ENCODE assay signal across 16 cellular contexts in genomic region chr2:105381119-105381668, GRCh38. TPM values are rescaled to one million over a fixed set of nuclear protein-coding genes. Genes with fewer than 3 reads are reported as not detected.
DNase-seq lines count a peak whose midpoint lies in the region; ATAC-seq and TF ChIP-seq lines count a peak whose summit lies in the region.
"Had no signal": no experiment of that assay in that cellular context is flagged by ENCODE, and none has a peak within 500 bp of the region (broad histone marks: within the 10 kb centered on the region; RNA-seq: fewer than 3 reads in every experiment).

No MANE protein-coding gene starts in this region.

- no peaks in the 10 kb centered on the region for H3K27me3 ChIP-seq in left ventricle myocardium inferior (ENCODE audit: low read depth)
- H3K27me3 ChIP-seq in sigmoid colon, result no peaks in the 10 kb centered on the region

- H3K36me3 ChIP-seq in left ventricle myocardium inferior (peaks cover 31% of the 10 kb centered on the region), sigmoid colon (peaks cover 9 to 71% (median 20%) of the 10 kb centered on the region in 4 donors)

- H3K4me1 ChIP-seq in left ventricle myocardium inferior (peaks cover 99% of the 10 kb centered on the region), sigmoid colon (peaks cover 0 to 16% (median 4%) of the 10 kb centered on the region in 4 donors)

- WGBS in sigmoid colon, 2 donors, result 81 to 90% methylated on average over 13 of the region's 13 CpGs

- H3K9me3 ChIP-seq in left ventricle myocardium inferior (replicated peaks), result no peaks in the 10 kb centered on the region
- no peaks in the 10 kb centered on the region for H3K9me3 ChIP-seq in sigmoid colon

- TF ChIP-seq EP300 in sigmoid colon (IDR thresholded peaks at IDR 0.05), result no peak

- no peak overlapping the region for H3K4me3 ChIP-seq in left ventricle myocardium inferior
- H3K4me3 ChIP-seq in sigmoid colon, result no peak overlapping the region
- H3K4me3 ChIP-seq: GM12878 had no signal

- H3K27ac ChIP-seq in left ventricle myocardium inferior (replicated peaks), result peak overlapping the region; percentile 85
- H3K27ac ChIP-seq in sigmoid colon, result peak overlapping the region in 3 of 4 donors; percentile 1 to 69 (median 42)
- H3K27ac ChIP-seq: 22Rv1 had no signal

- intact Hi-C loops in Right ventricle myocardium inferior (cut with DNase I) (no loop called here), left cardiac atrium (cut with DNase I) (no loop called here), left ventricle myocardium inferior (cut with micrococcal nuclease) (no loop called here), sigmoid colon (cut with DNase I) (no loop called here), posterior cingulate gyrus (cut with DNase I) (no loop called here)

- no peak for TF ChIP-seq POLR2A in sigmoid colon (IDR thresholded peaks at IDR 0.05)

- DNase-seq in Right ventricle myocardium inferior (ENCODE audit: missing footprints) (no peak), left cardiac atrium (no peak), left ventricle myocardium inferior (no peak), sigmoid colon (no peak), posterior cingulate gyrus (no peak), cerebellar nuclear complex (lab: John Stamatoyannopoulos, UW) (no peak)
- DNase-seq in activated naive CD4-positive, alpha-beta T cell treated with anti-CD3 and anti-CD28 coated beads, Interleukin-2, amount 50 U/mL, for 16 hours, result no peak
- DNase-seq: activated CD4-positive, CD25-positive, alpha-beta regulatory T cell; CD4-positive, alpha-beta T cell; Kasumi-1; NCI-H146; NCI-H524 treated with DMSO at 0.1 percent for 48 hours had no signal

- TF ChIP-seq CTCF in left ventricle myocardium inferior (IDR thresholded peaks at IDR 0.05; ENCODE audit: borderline replicate concordance), result no peak
- TF ChIP-seq CTCF in sigmoid colon (IDR thresholded peaks at IDR 0.05), result no peak

- peak; percentile 6 for ATAC-seq in Right ventricle myocardium inferior
- no peak for ATAC-seq in left cardiac atrium
- no peak for ATAC-seq in HG03095 (IDR thresholded peaks at IDR 0.05; ENCODE audit: unreplicated experiment)
- ATAC-seq: activated naive CD4-positive, alpha-beta T cell treated with anti-CD3 and anti-CD28 coated beads, Interleukin-2, amount 50 U/mL, for 72 hours; GM12878 had no signal

RNA-seq across cellular contexts. Expression of gene FHL2, which starts 17.7 kb away (rescaled TPM):
- total RNA-seq in Right ventricle myocardium inferior, result 1,619 TPM
- total RNA-seq in left cardiac atrium, result 10 to 100 TPM; 32.3 to 92.2 TPM
- 2,742 TPM for total RNA-seq in left ventricle myocardium inferior
- 100 to 1,000 TPM in 1 of 4 donors, 10 to 100 TPM in 3; 62.0 to 123 (median 77.6) TPM for total RNA-seq in sigmoid colon
- 100 to 1,000 TPM in 2 of 3 donors, 10 to 100 TPM in 1; 98.8 to 210 (median 123) TPM for polyA plus RNA-seq in sigmoid colon

RNA-seq across cellular contexts. Expression of gene C2orf49, which starts 43.9 kb away (rescaled TPM):
- total RNA-seq in Right ventricle myocardium inferior, result 16.7 TPM
- total RNA-seq in left cardiac atrium, result 10 to 100 TPM; 15.6 to 16.2 TPM
- total RNA-seq in left ventricle myocardium inferior, result 22.7 TPM
- 10 to 100 TPM; 15.7 to 22.5 (median 16.0) TPM for total RNA-seq in sigmoid colon
- polyA plus RNA-seq in sigmoid colon, result 10 to 100 TPM in 1 of 3 donors, 1 to 10 TPM in 2; 8.3 to 10.9 (median 8.4) TPM

RNA-seq across cellular contexts. Expression of gene TGFBRAP1, which starts 51.7 kb away (rescaled TPM):
- total RNA-seq in Right ventricle myocardium inferior (10.3 TPM), left cardiac atrium (10 to 100 TPM; 11.2 to 12.7 TPM), left ventricle myocardium inferior (9.7 TPM), sigmoid colon (10 to 100 TPM; 17.4 to 24.6 (median 20.8) TPM)
- 1 to 10 TPM; 4.8 to 9.0 (median 5.5) TPM for polyA plus RNA-seq in sigmoid colon

Comparison
In these comparisons a context has a peak if more than half of its experiments do, and no peak if none do; other contexts are left out.
1. RNA of gene FHL2, which starts 17.7 kb away (total RNA-seq): 2,742 TPM in left ventricle myocardium inferior (single experiment) and 1,619 TPM in Right ventricle myocardium inferior (single experiment); 32.3 to 92.2 TPM in left cardiac atrium and 62.0 to 123 TPM in sigmoid colon; every median in the first group is over 10 times any median in the second.